13 cellular contexts compared by ENCODE assay signal in genomic region chr12:31962076-31962475, GRCh38. TPM values are rescaled to one million over a fixed set of nuclear protein-coding genes. Genes with fewer than 3 reads are reported as not detected.
DNase-seq lines count a peak whose midpoint lies in the region; ATAC-seq, FAIRE-seq and TF ChIP-seq lines count a peak whose summit lies in the region.
"Had no signal": no experiment of that assay in that cellular context is flagged by ENCODE, and none has a peak within 500 bp of the region (broad histone marks: within the 10 kb centered on the region; RNA-seq: fewer than 3 reads in every experiment).

No MANE protein-coding gene starts in this region.

- POLR2A ChIA-PET in A549 (lab: Yijun Ruan, JAX): no interaction called here

- H3K4me1 ChIP-seq in A549 (peaks cover 26% of the 10 kb centered on the region), mononuclear cell (ENCODE audit: insufficient read depth, low read length) (peaks cover 66% of the 10 kb centered on the region)

- peak overlapping the region; percentile 97 for H3K4me3 Mint-ChIP-seq in activated naive CD8-positive, alpha-beta T cell treated with anti-CD3 and anti-CD28 coated beads, Interleukin-2, amount 50 U/mL, for 24 hours

- FAIRE-seq in A549 (lab: Jason Lieb, UNC): no peak
- FAIRE-seq: pancreas had no signal

- 85% methylated on average over 4 of the region's 4 CpGs for WGBS in A549 (ENCODE audit: missing lambda C conversion rate)

- DNase-seq in A549 (ENCODE audit: low read depth in 1 of 2, low spot score in 1 of 2) (no peak), cortex of kidney (lab: John Stamatoyannopoulos, UW) (no peak), C1 segment of cervical spinal cord (lab: John Stamatoyannopoulos, UW) (no peak), iPS-NIHi7 (ENCODE audit: extremely low spot score) (no peak)
- no peak for DNase-seq in activated naive CD8-positive, alpha-beta T cell treated with anti-CD3 and anti-CD28 coated beads, Interleukin-2, amount 50 U/mL, for 24 hours
- DNase-seq: anterior cingulate cortex, NCI-H1930, pancreas, WERI-Rb-1 had no signal

- CTCF ChIA-PET in A549 (lab: Yijun Ruan, JAX): interaction anchor here (2.1 kb wide), 1 partner anchor 309 kb away, joined by 7 read pairs; no protein-coding TSS in a partner anchor

- H3K27ac Mint-ChIP-seq in activated naive CD8-positive, alpha-beta T cell treated with anti-CD3 and anti-CD28 coated beads, Interleukin-2, amount 50 U/mL, for 24 hours: peak overlapping the region; percentile 92

- TF ChIP-seq EP300 in A549 (IDR thresholded peaks at IDR 0.05): no peak

- no peak for TF ChIP-seq POLR2A in A549 (IDR thresholded peaks at IDR 0.05; ENCODE audit: low read length)

- H3K4me2 ChIP-seq in A549: peak overlapping the region; percentile 84; the same call in 2 of the 3 replicates

- no peak for TF ChIP-seq CTCF in A549 (IDR thresholded peaks at IDR 0.05)

- H3K9me3 ChIP-seq in A549: no peaks in the 10 kb centered on the region
- H3K9me3 ChIP-seq in mononuclear cell (ENCODE audit: low read depth, low read length): no peaks in the 10 kb centered on the region
- H3K9me3 ChIP-seq: pancreas had no signal

- H3K9me3 Mint-ChIP-seq in activated naive CD8-positive, alpha-beta T cell treated with anti-CD3 and anti-CD28 coated beads, Interleukin-2, amount 50 U/mL, for 24 hours: peaks cover 4% of the 10 kb centered on the region

- H3K27me3 ChIP-seq in mononuclear cell (ENCODE audit: insufficient read depth, low read length): no peaks in the 10 kb centered on the region
- H3K27me3 ChIP-seq: pancreas had no signal

- H3K27ac ChIP-seq in A549: no peak overlapping the region
- H3K27ac ChIP-seq: pancreas, WERI-Rb-1 had no signal

- peaks cover 80% of the 10 kb centered on the region for H3K4me1 Mint-ChIP-seq in activated naive CD8-positive, alpha-beta T cell treated with anti-CD3 and anti-CD28 coated beads, Interleukin-2, amount 50 U/mL, for 24 hours

- no peaks in the 10 kb centered on the region for H3K27me3 Mint-ChIP-seq in activated naive CD8-positive, alpha-beta T cell treated with anti-CD3 and anti-CD28 coated beads, Interleukin-2, amount 50 U/mL, for 24 hours

- H3K4me3 ChIP-seq in A549: no peak overlapping the region
- H3K4me3 ChIP-seq in GM08714 (ENCODE audit: low read length): peak overlapping the region; percentile 25; the same call in 1 of the 2 replicates
- H3K4me3 ChIP-seq in mononuclear cell (ENCODE audit: low read length): peak overlapping the region; percentile 81

- TF ChIP-seq RAD21 in A549 (conservative IDR thresholded peaks at IDR 0.05 in 1 of 2, IDR thresholded peaks at IDR 0.05 in 1 of 2): no peak

- peaks cover 49% of the 10 kb centered on the region for H3K36me3 Mint-ChIP-seq in activated naive CD8-positive, alpha-beta T cell treated with anti-CD3 and anti-CD28 coated beads, Interleukin-2, amount 50 U/mL, for 24 hours (ENCODE audit: low read depth)

- ATAC-seq in A549 (no peak), HG02970 (IDR thresholded peaks at IDR 0.05; ENCODE audit: low FRiP score, unreplicated experiment) (no peak)
- ATAC-seq in activated naive CD8-positive, alpha-beta T cell treated with anti-CD3 and anti-CD28 coated beads, Interleukin-2, amount 50 U/mL, for 24 hours: no peak
- ATAC-seq: Panc1, pancreas had no signal

TF ChIP-seq in A549, 52 proteins besides CTCF, POLR2A, EP300 and RAD21:
- no peak for TF ChIP-seq CHD2 (IDR thresholded peaks at IDR 0.05; ENCODE audit: low read length, partially characterized antibody)
- no peak for TF ChIP-seq HDAC2 (IDR thresholded peaks at IDR 0.05)
- TF ChIP-seq ELK1 (IDR thresholded peaks at IDR 0.05; ENCODE audit: low read depth, low read length): no peak
- TF ChIP-seq JUNB (IDR thresholded peaks at IDR 0.05): no peak
- TF ChIP-seq ZFP36 (IDR thresholded peaks at IDR 0.05; ENCODE audit: borderline replicate concordance, partially characterized antibody): no peak
- TF ChIP-seq BCL3 (IDR thresholded peaks at IDR 0.05): no peak
- no peak for TF ChIP-seq NPAS2 (CRISPR knock-in tag; IDR thresholded peaks at IDR 0.05; ENCODE audit: borderline replicate concordance)

RNA-seq across cellular contexts. Expression of gene RESF1, which starts 2.9 kb away (rescaled TPM):
- polyA plus RNA-seq in A549 (2011; rRNA removed) (40.6 and 45.4 TPM in 2 replicates), A549 (2017; fragmentation: RNase III; extraction: RNeasy Plus Mini Kit Qiagen cat#74134 plus additional on column Dnase treatment) (14.9 to 17.5 TPM (median 16.4 TPM) in 3 replicates)
- polyA plus RNA-seq in A549 (2012; cell fraction: cytosol; rRNA removed): 6.4 and 7.8 TPM in 2 replicates
- polyA plus RNA-seq in A549 (2012; cell fraction: nucleus; rRNA removed): 4.2 and 8.2 TPM in 2 replicates
- polyA minus RNA-seq in A549 (2011; rRNA and poly(A)+ RNA removed): 20.2 and 25.3 TPM in 2 replicates
- total RNA-seq in mononuclear cell: 230 TPM
